10 cellular contexts compared by ENCODE assay signal in the genomic region with DNA sequence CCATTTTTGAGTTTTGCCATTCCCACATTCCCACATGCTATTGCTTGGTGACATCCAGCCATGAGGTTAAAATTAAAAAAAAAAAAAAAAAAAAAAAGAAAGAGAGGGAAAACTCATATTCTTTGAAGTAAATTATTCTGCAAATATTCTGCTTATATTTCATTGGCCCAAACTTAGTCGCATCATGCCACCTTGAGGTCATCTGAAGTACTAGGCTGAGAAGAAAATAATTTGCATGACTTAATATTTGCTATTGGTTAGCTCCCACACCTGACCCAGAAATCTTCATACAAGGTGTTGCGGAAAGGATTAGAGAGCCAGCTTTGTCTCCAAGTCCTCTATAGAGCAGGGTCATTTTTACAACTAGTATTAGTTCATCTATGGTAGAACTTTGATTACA.
DNase-seq lines count a peak whose midpoint lies in the region; ATAC-seq lines count a peak whose summit lies in the region.
"Had no signal": no experiment of that assay in that cellular context is flagged by ENCODE, and none has a peak within 500 bp of the region (broad histone marks: within the 10 kb centered on the region; RNA-seq: fewer than 3 reads in every experiment).

No MANE protein-coding gene starts in this region.

- peaks cover 3% of the 10 kb centered on the region for H3K9me3 Mint-ChIP-seq in natural killer cell treated with Interleukin-12 subunit alpha and Interleukin-12 subunit beta and Interleukin-15 and Interleukin-18, amount 100 ng/mL, for 72 hours
- H3K9me3 Mint-ChIP-seq: stimulated activated naive CD8-positive, alpha-beta T cell treated with anti-CD3 and anti-CD28 coated beads, Interleukin-15, amount 100 ng/mL, for 72 hours had no signal

- no peaks in the 10 kb centered on the region for H3K27me3 Mint-ChIP-seq in natural killer cell treated with Interleukin-12 subunit alpha and Interleukin-12 subunit beta and Interleukin-15 and Interleukin-18, amount 100 ng/mL, for 72 hours
- H3K27me3 Mint-ChIP-seq: stimulated activated naive CD8-positive, alpha-beta T cell treated with anti-CD3 and anti-CD28 coated beads, Interleukin-15, amount 100 ng/mL, for 72 hours had no signal

- ATAC-seq in GM19043 (IDR thresholded peaks at IDR 0.05; ENCODE audit: low read depth, unreplicated experiment): peak; percentile 74
- no peak for ATAC-seq in natural killer cell treated with Interleukin-12 subunit alpha and Interleukin-12 subunit beta and Interleukin-15 and Interleukin-18, amount 100 ng/mL, for 72 hours
- no peak for ATAC-seq in HG02798 (IDR thresholded peaks at IDR 0.05; ENCODE audit: poor library complexity, unreplicated experiment)
- ATAC-seq: sciatic nerve; stimulated activated naive CD8-positive, alpha-beta T cell treated with anti-CD3 and anti-CD28 coated beads, Interleukin-15, amount 100 ng/mL, for 72 hours had no signal

- no peak overlapping the region for H3K4me3 Mint-ChIP-seq in natural killer cell treated with Interleukin-12 subunit alpha and Interleukin-12 subunit beta and Interleukin-15 and Interleukin-18, amount 100 ng/mL, for 72 hours
- H3K4me3 Mint-ChIP-seq: stimulated activated naive CD8-positive, alpha-beta T cell treated with anti-CD3 and anti-CD28 coated beads, Interleukin-15, amount 100 ng/mL, for 72 hours had no signal

- DNase-seq in A172 (ENCODE audit: low spot score) (peak; percentile 7), NCI-H1048 (lab: John Stamatoyannopoulos, UW) (peak; percentile 28), astrocyte of the hippocampus (ENCODE audit: low read depth, low spot score) (peak; percentile 4), mesenteric fat pad (ENCODE audit: low spot score) (no peak)
- no peak for DNase-seq in activated CD4-positive, alpha-beta T cell treated with anti-CD3 and anti-CD28 coated beads, Interleukin-2, amount 50 U/mL, for 4 hours
- DNase-seq in natural killer cell treated with Interleukin-12 subunit alpha and Interleukin-12 subunit beta and Interleukin-15 and Interleukin-18, amount 100 ng/mL, for 72 hours (ENCODE audit: low spot score): no peak
- DNase-seq: stimulated activated naive CD8-positive, alpha-beta T cell treated with anti-CD3 and anti-CD28 coated beads, Interleukin-15, amount 100 ng/mL, for 72 hours had no signal

- no peak overlapping the region for H3K27ac Mint-ChIP-seq in natural killer cell treated with Interleukin-12 subunit alpha and Interleukin-12 subunit beta and Interleukin-15 and Interleukin-18, amount 100 ng/mL, for 72 hours
- H3K27ac Mint-ChIP-seq: stimulated activated naive CD8-positive, alpha-beta T cell treated with anti-CD3 and anti-CD28 coated beads, Interleukin-15, amount 100 ng/mL, for 72 hours had no signal

- no peaks in the 10 kb centered on the region for H3K4me1 Mint-ChIP-seq in natural killer cell treated with Interleukin-12 subunit alpha and Interleukin-12 subunit beta and Interleukin-15 and Interleukin-18, amount 100 ng/mL, for 72 hours (ENCODE audit: low read depth in 2 of 2)
- H3K4me1 Mint-ChIP-seq: stimulated activated naive CD8-positive, alpha-beta T cell treated with anti-CD3 and anti-CD28 coated beads, Interleukin-15, amount 100 ng/mL, for 72 hours had no signal

- H3K36me3 Mint-ChIP-seq in natural killer cell treated with Interleukin-12 subunit alpha and Interleukin-12 subunit beta and Interleukin-15 and Interleukin-18, amount 100 ng/mL, for 72 hours: no peaks in the 10 kb centered on the region

Comparison
In these comparisons a context has a peak if more than half of its experiments do, and no peak if none do; other contexts are left out.
1. DNase-seq: peak in A172 (single experiment), NCI-H1048 (single experiment) and astrocyte of the hippocampus (single experiment); none in activated CD4-positive, alpha-beta T cell treated with anti-CD3 and anti-CD28 coated beads, Interleukin-2, amount 50 U/mL, for 4 hours (0 of 2), mesenteric fat pad (single experiment) and natural killer cell treated with Interleukin-12 subunit alpha and Interleukin-12 subunit beta and Interleukin-15 and Interleukin-18, amount 100 ng/mL, for 72 hours (single experiment).